ENCODE assay signal across 16 cellular contexts in genomic region chr12:48771588-48772112, GRCh38. TPM values are rescaled to one million over a fixed set of nuclear protein-coding genes. Genes with fewer than 3 reads are reported as not detected.
DNase-seq lines count a peak whose midpoint lies in the region; ATAC-seq and TF ChIP-seq lines count a peak whose summit lies in the region.
"Had no signal": no experiment of that assay in that cellular context is flagged by ENCODE, and none has a peak within 500 bp of the region (broad histone marks: within the 10 kb centered on the region; RNA-seq: fewer than 3 reads in every experiment).

No MANE protein-coding gene starts in this region.

- CTCF ChIA-PET in activated CD8-positive, alpha-beta T cell treated with anti-CD3 and anti-CD28 coated beads, Interleukin-2, amount 10 ng/mL, durations not matched to agents 7 days and 5 days (lab: Charles Lee): interaction anchor here (1.5 to 3.8 kb wide), 2 partner anchors 17 to 82 kb away, joined by 5 to 15 read pairs; no protein-coding TSS in a partner anchor
- CTCF ChIA-PET in activated CD8-positive, alpha-beta T cell treated with anti-CD3 and anti-CD28 coated beads for 36 hours (lab: Charles Lee): no interaction called here

- TF ChIP-seq CTCF in activated CD8-positive, alpha-beta T cell treated with anti-CD3 and anti-CD28 coated beads for 36 hours (IDR thresholded peaks at IDR 0.05): no peak
- no peak for TF ChIP-seq CTCF in left ventricle myocardium inferior (IDR thresholded peaks at IDR 0.05; ENCODE audit: borderline replicate concordance)
- no peak for TF ChIP-seq CTCF in spleen (IDR thresholded peaks at IDR 0.05 in 8 of 11, conservative IDR thresholded peaks at IDR 0.05 in 3 of 11)

- no peak overlapping the region for H3K4me3 Mint-ChIP-seq in activated CD8-positive, alpha-beta T cell treated with anti-CD3 and anti-CD28 coated beads, Interleukin-2, amount 10 ng/mL, durations not matched to agents 7 days and 5 days
- no peak overlapping the region for H3K4me3 Mint-ChIP-seq in activated CD8-positive, alpha-beta T cell treated with anti-CD3 and anti-CD28 coated beads for 36 hours
- H3K4me3 Mint-ChIP-seq: CD4-positive, alpha-beta T cell; H9 had no signal

- 65% methylated on average over 13 of the region's 13 CpGs for WGBS in right cardiac atrium
- 87 to 93% (median 91%) methylated on average over 13 of the region's 13 CpGs for WGBS in spleen, 5 donors

- DNase-seq in activated CD8-positive, alpha-beta T cell treated with anti-CD3 and anti-CD28 coated beads, Interleukin-2, amount 10 ng/mL, durations not matched to agents 7 days and 5 days: no peak
- DNase-seq in activated CD8-positive, alpha-beta T cell treated with anti-CD3 and anti-CD28 coated beads for 36 hours: no peak
- DNase-seq in right cardiac atrium: peak in 1 of 3 donors; percentile 60
- DNase-seq in left ventricle myocardium inferior: no peak
- DNase-seq in spleen: peak; percentile 32
- DNase-seq: AML-193; Caco-2; CD4-positive, alpha-beta T cell; GDM1; H9 had no signal

- ATAC-seq in activated CD8-positive, alpha-beta T cell treated with anti-CD3 and anti-CD28 coated beads, Interleukin-2, amount 10 ng/mL, durations not matched to agents 7 days and 5 days: no peak
- no peak for ATAC-seq in activated CD8-positive, alpha-beta T cell treated with anti-CD3 and anti-CD28 coated beads for 36 hours
- ATAC-seq in right cardiac atrium (peak; percentile 15 to 37), GM19023 (IDR thresholded peaks at IDR 0.05; ENCODE audit: unreplicated experiment) (no peak), HG03442 (IDR thresholded peaks at IDR 0.05; ENCODE audit: unreplicated experiment) (no peak)
- ATAC-seq: A549 had no signal

- no peak for TF ChIP-seq POLR2A in spleen (IDR thresholded peaks at IDR 0.05)

- peaks cover 5% of the 10 kb centered on the region for H3K27me3 Mint-ChIP-seq in activated CD8-positive, alpha-beta T cell treated with anti-CD3 and anti-CD28 coated beads, Interleukin-2, amount 10 ng/mL, durations not matched to agents 7 days and 5 days (ENCODE audit: low read depth)
- H3K27me3 Mint-ChIP-seq in activated CD8-positive, alpha-beta T cell treated with anti-CD3 and anti-CD28 coated beads for 36 hours: peaks cover 1% of the 10 kb centered on the region
- H3K27me3 Mint-ChIP-seq: CD4-positive, alpha-beta T cell had no signal

- no peaks in the 10 kb centered on the region for H3K9me3 ChIP-seq in right cardiac atrium (ENCODE audit: control insufficient read depth, low read length)
- no peaks in the 10 kb centered on the region for H3K9me3 ChIP-seq in left ventricle myocardium inferior (replicated peaks)
- H3K9me3 ChIP-seq in spleen: no peaks in the 10 kb centered on the region
- H3K9me3 ChIP-seq: A549, Caco-2 had no signal

- H3K27ac ChIP-seq in right cardiac atrium (ENCODE audit: low read length) (peak overlapping the region; percentile 7), left ventricle myocardium inferior (replicated peaks) (no peak overlapping the region), spleen (no peak overlapping the region)
- H3K27ac ChIP-seq: 22Rv1, A549, C4-2B, HL-60 had no signal

- H3K4me1 Mint-ChIP-seq in activated CD8-positive, alpha-beta T cell treated with anti-CD3 and anti-CD28 coated beads, Interleukin-2, amount 10 ng/mL, durations not matched to agents 7 days and 5 days (ENCODE audit: low read depth): peaks cover 17% of the 10 kb centered on the region
- no peaks in the 10 kb centered on the region for H3K4me1 Mint-ChIP-seq in activated CD8-positive, alpha-beta T cell treated with anti-CD3 and anti-CD28 coated beads for 36 hours (ENCODE audit: low read depth)

- peak overlapping the region; percentile 50 for H3K27ac Mint-ChIP-seq in activated CD8-positive, alpha-beta T cell treated with anti-CD3 and anti-CD28 coated beads, Interleukin-2, amount 10 ng/mL, durations not matched to agents 7 days and 5 days
- no peak overlapping the region for H3K27ac Mint-ChIP-seq in activated CD8-positive, alpha-beta T cell treated with anti-CD3 and anti-CD28 coated beads for 36 hours
- H3K27ac Mint-ChIP-seq: CD4-positive, alpha-beta T cell had no signal

- H3K36me3 ChIP-seq in left ventricle myocardium inferior (peaks cover 96% of the 10 kb centered on the region), spleen (peaks cover 0 to 69% (median 7%) of the 10 kb centered on the region in 6 donors)

- H3K4me3 ChIP-seq in right cardiac atrium (ENCODE audit: low read length): no peak overlapping the region
- H3K4me3 ChIP-seq in left ventricle myocardium inferior: no peak overlapping the region
- no peak overlapping the region for H3K4me3 ChIP-seq in spleen
- H3K4me3 ChIP-seq: A549 had no signal

- H3K4me1 ChIP-seq in right cardiac atrium (ENCODE audit: control insufficient read depth, insufficient read depth, low read length) (peaks cover 7% of the 10 kb centered on the region), left ventricle myocardium inferior (peaks cover 54% of the 10 kb centered on the region), spleen (peaks cover 0 to 15% (median 0%) of the 10 kb centered on the region in 6 donors)
- H3K4me1 ChIP-seq: A549, Caco-2 had no signal

- H3K27me3 ChIP-seq in right cardiac atrium (ENCODE audit: control insufficient read depth, insufficient read depth): no peaks in the 10 kb centered on the region
- no peaks in the 10 kb centered on the region for H3K27me3 ChIP-seq in left ventricle myocardium inferior (ENCODE audit: low read depth)
- H3K27me3 ChIP-seq in spleen (replicated peaks in 1 of 7): no peaks in the 10 kb centered on the region

- no peaks in the 10 kb centered on the region for H3K9me3 Mint-ChIP-seq in activated CD8-positive, alpha-beta T cell treated with anti-CD3 and anti-CD28 coated beads, Interleukin-2, amount 10 ng/mL, durations not matched to agents 7 days and 5 days (ENCODE audit: insufficient read depth)
- no peaks in the 10 kb centered on the region for H3K9me3 Mint-ChIP-seq in activated CD8-positive, alpha-beta T cell treated with anti-CD3 and anti-CD28 coated beads for 36 hours
- H3K9me3 Mint-ChIP-seq: CD4-positive, alpha-beta T cell; H9 had no signal

- H3K36me3 Mint-ChIP-seq in activated CD8-positive, alpha-beta T cell treated with anti-CD3 and anti-CD28 coated beads, Interleukin-2, amount 10 ng/mL, durations not matched to agents 7 days and 5 days (ENCODE audit: low read depth): no peaks in the 10 kb centered on the region
- H3K36me3 Mint-ChIP-seq in activated CD8-positive, alpha-beta T cell treated with anti-CD3 and anti-CD28 coated beads for 36 hours (ENCODE audit: low read depth): no peaks in the 10 kb centered on the region

- POLR2A ChIA-PET in activated CD8-positive, alpha-beta T cell treated with anti-CD3 and anti-CD28 coated beads, Interleukin-2, amount 10 ng/mL, durations not matched to agents 7 days and 5 days (lab: Charles Lee): interaction anchor here (0.5 kb wide), 1 partner anchor 81 kb away, joined by 3 read pairs; the partner anchor contains the start of gene DDX23
- POLR2A ChIA-PET in activated CD8-positive, alpha-beta T cell treated with anti-CD3 and anti-CD28 coated beads for 36 hours (lab: Charles Lee): no interaction called here

- intact Hi-C loops in activated CD8-positive, alpha-beta T cell treated with anti-CD3 and anti-CD28 coated beads for 36 hours (cut with micrococcal nuclease): no loop called here
- intact Hi-C loops in right cardiac atrium (cut with DNase I) (no loop called here), left ventricle myocardium inferior (cut with micrococcal nuclease) (no loop called here), spleen (cut with DNase I; ENCODE audit: low total_unique reads) (no loop called here)

RNA-seq across cellular contexts. Expression of gene ADCY6, which starts 17.2 kb away (rescaled TPM):
- total RNA-seq in activated CD8-positive, alpha-beta T cell treated with anti-CD3 and anti-CD28 coated beads, Interleukin-2, amount 10 ng/mL, durations not matched to agents 7 days and 5 days: under 1 TPM; 0.18 to 0.37 TPM
- not detected for total RNA-seq in activated CD8-positive, alpha-beta T cell treated with anti-CD3 and anti-CD28 coated beads for 36 hours
- total RNA-seq in right cardiac atrium: 100 to 1,000 TPM in 1 of 4 donors, 10 to 100 TPM in 3; 75.0 to 125 (median 96.6) TPM
- polyA plus RNA-seq in right cardiac atrium: 51.4 TPM
- total RNA-seq in left ventricle myocardium inferior: 98.4 TPM
- 10 to 100 TPM; 10.3 to 20.4 (median 14.4) TPM for total RNA-seq in spleen
- polyA plus RNA-seq in spleen: 1 to 10 TPM; 1.6 to 5.7 (median 2.3) TPM
- total RNA-seq: CD4-positive, alpha-beta T cell had no signal

RNA-seq across cellular contexts. Expression of gene CACNB3, which starts 46.6 kb away (rescaled TPM):
- 10 to 100 TPM; 10.5 to 13.1 TPM for total RNA-seq in activated CD8-positive, alpha-beta T cell treated with anti-CD3 and anti-CD28 coated beads, Interleukin-2, amount 10 ng/mL, durations not matched to agents 7 days and 5 days
- 1 to 10 TPM; 7.7 to 8.2 TPM for total RNA-seq in activated CD8-positive, alpha-beta T cell treated with anti-CD3 and anti-CD28 coated beads for 36 hours
- total RNA-seq in right cardiac atrium: 1 to 10 TPM; 6.1 to 7.6 (median 7.1) TPM
- 3.5 TPM for polyA plus RNA-seq in right cardiac atrium
- 4.8 TPM for total RNA-seq in left ventricle myocardium inferior
- total RNA-seq in spleen: 10 to 100 TPM in 3 of 7 donors, 1 to 10 TPM in 4; 4.7 to 16.1 (median 8.4) TPM
- polyA plus RNA-seq in spleen: 1 to 10 TPM; 2.5 to 4.6 (median 4.3) TPM

RNA-seq across cellular contexts. Expression of gene CCNT1, which starts 55.1 kb away (rescaled TPM):
- 10 to 100 TPM; 45.1 to 50.6 TPM for total RNA-seq in activated CD8-positive, alpha-beta T cell treated with anti-CD3 and anti-CD28 coated beads, Interleukin-2, amount 10 ng/mL, durations not matched to agents 7 days and 5 days
- 10 to 100 TPM; 68.7 to 73.8 TPM for total RNA-seq in activated CD8-positive, alpha-beta T cell treated with anti-CD3 and anti-CD28 coated beads for 36 hours
- total RNA-seq in right cardiac atrium: 10 to 100 TPM; 18.8 to 23.7 (median 21.9) TPM
- 3.9 TPM for polyA plus RNA-seq in right cardiac atrium
- total RNA-seq in left ventricle myocardium inferior: 18.4 TPM
- total RNA-seq in spleen: 10 to 100 TPM; 30.3 to 53.4 (median 40.9) TPM
- 1 to 10 TPM; 4.0 to 5.7 (median 4.8) TPM for polyA plus RNA-seq in spleen

Comparison
In these comparisons a context has a peak if more than half of its experiments do, and no peak if none do; other contexts are left out.
1. ATAC-seq: peak in right cardiac atrium (2 of 2); none in activated CD8-positive, alpha-beta T cell treated with anti-CD3 and anti-CD28 coated beads, Interleukin-2, amount 10 ng/mL, durations not matched to agents 7 days and 5 days (single experiment), activated CD8-positive, alpha-beta T cell treated with anti-CD3 and anti-CD28 coated beads for 36 hours (single experiment), GM19023 (single experiment) and HG03442 (single experiment).
2. RNA of gene ADCY6, which starts 17.2 kb away (total RNA-seq): 75.0 to 125 TPM in right cardiac atrium, 98.4 TPM in left ventricle myocardium inferior (single experiment) and 10.3 to 20.4 TPM in spleen; 0.18 to 0.37 TPM in activated CD8-positive, alpha-beta T cell treated with anti-CD3 and anti-CD28 coated beads, Interleukin-2, amount 10 ng/mL, durations not matched to agents 7 days and 5 days and not detected in activated CD8-positive, alpha-beta T cell treated with anti-CD3 and anti-CD28 coated beads for 36 hours; every median in the first group is over 4 times any median in the second.